Comparison of ENCODE assay signal across 8 cellular contexts in genomic region chr5:72817076-72817476, GRCh38. TPM values are rescaled to one million over a fixed set of nuclear protein-coding genes. Genes with fewer than 3 reads are reported as not detected.
DNase-seq lines count a peak whose midpoint lies in the region; ATAC-seq and TF ChIP-seq lines count a peak whose summit lies in the region.

No MANE protein-coding gene starts in this region.

- TF ChIP-seq CTCF in WI38 (IDR thresholded peaks at IDR 0.05; ENCODE audit: low read depth, low read length) (no peak), lower lobe of right lung (IDR thresholded peaks at IDR 0.05) (no peak)

- H3K27me3 ChIP-seq in duodenal mucosa (ENCODE audit: control insufficient read depth in 1 of 2, insufficient read depth in 2 of 2, low read length in 2 of 2) (no peaks in the 10 kb centered on the region), lower lobe of right lung (ENCODE audit: low read depth) (no peaks in the 10 kb centered on the region)

- H3K4me1 ChIP-seq in ES-I3 (ENCODE audit: insufficient read depth, low read length) (peaks cover 9% of the 10 kb centered on the region; the same call in 1 of the 2 replicates), duodenal mucosa (ENCODE audit: control insufficient read depth in 1 of 2, insufficient read depth in 2 of 2, low read length in 2 of 2) (peaks cover 20% of the 10 kb centered on the region in 2 donors), lower lobe of right lung (peaks cover 25% of the 10 kb centered on the region)

- ATAC-seq in GM21423 (IDR thresholded peaks at IDR 0.05; ENCODE audit: unreplicated experiment) (peak; percentile 30), lower lobe of right lung (peak; percentile 70 to 79)

- H3K36me3 ChIP-seq in ES-I3 (ENCODE audit: insufficient read depth, low read length) (no peaks in the 10 kb centered on the region), duodenal mucosa (ENCODE audit: control insufficient read depth in 1 of 2, insufficient read depth in 2 of 2, low read length in 2 of 2) (no peaks in the 10 kb centered on the region), lower lobe of right lung (no peaks in the 10 kb centered on the region)

- H3K9ac ChIP-seq in ES-I3 (ENCODE audit: low read depth, low read length): peak overlapping the region; percentile 98
- peak overlapping the region; percentile 69 to 97 for H3K9ac ChIP-seq in duodenal mucosa (ENCODE audit: low read depth in 1 of 2, low read length in 2 of 2)

- intact Hi-C loops in lower lobe of right lung (cut with DNase I): no loop called here

- peak overlapping the region; percentile 81 for H3K4me3 ChIP-seq in WI38 (ENCODE audit: low read depth, low read length)
- H3K4me3 ChIP-seq in duodenal mucosa (ENCODE audit: low read depth in 1 of 2, low read length in 2 of 2): peak overlapping the region; percentile 76 to 94
- peak overlapping the region; percentile 72 for H3K4me3 ChIP-seq in lower lobe of right lung

- DNase-seq in HPDE6-E6E7 (ENCODE audit: extremely low spot score) (peak; percentile 35), lower lobe of right lung (peak; percentile 77)
- DNase-seq in stimulated activated CD4-positive, alpha-beta T cell treated with anti-CD3 and anti-CD28 coated beads, TNF-alpha, amount 100 ng/mL, for 48 hours (ENCODE audit: low read depth in 3 of 3): peak; percentile 2 to 16 (median 14)
- no peak for DNase-seq in central memory CD4-positive, alpha-beta T cell

- H3K9me3 ChIP-seq in ES-I3 (ENCODE audit: control insufficient read depth, insufficient read depth, low read length): no peaks in the 10 kb centered on the region
- no peaks in the 10 kb centered on the region for H3K9me3 ChIP-seq in duodenal mucosa (ENCODE audit: control insufficient read depth in 1 of 2, low read length in 2 of 2)
- H3K9me3 ChIP-seq in lower lobe of right lung: no peaks in the 10 kb centered on the region

- H3K27ac ChIP-seq in duodenal mucosa (ENCODE audit: low read depth, low read length) (peak overlapping the region; percentile 82), lower lobe of right lung (peak overlapping the region; percentile 98)

RNA-seq across cellular contexts. Expression of gene TNPO1, which starts 0.6 kb away (rescaled TPM):
- total RNA-seq in lower lobe of right lung: 100 TPM
